In the genomic region with DNA sequence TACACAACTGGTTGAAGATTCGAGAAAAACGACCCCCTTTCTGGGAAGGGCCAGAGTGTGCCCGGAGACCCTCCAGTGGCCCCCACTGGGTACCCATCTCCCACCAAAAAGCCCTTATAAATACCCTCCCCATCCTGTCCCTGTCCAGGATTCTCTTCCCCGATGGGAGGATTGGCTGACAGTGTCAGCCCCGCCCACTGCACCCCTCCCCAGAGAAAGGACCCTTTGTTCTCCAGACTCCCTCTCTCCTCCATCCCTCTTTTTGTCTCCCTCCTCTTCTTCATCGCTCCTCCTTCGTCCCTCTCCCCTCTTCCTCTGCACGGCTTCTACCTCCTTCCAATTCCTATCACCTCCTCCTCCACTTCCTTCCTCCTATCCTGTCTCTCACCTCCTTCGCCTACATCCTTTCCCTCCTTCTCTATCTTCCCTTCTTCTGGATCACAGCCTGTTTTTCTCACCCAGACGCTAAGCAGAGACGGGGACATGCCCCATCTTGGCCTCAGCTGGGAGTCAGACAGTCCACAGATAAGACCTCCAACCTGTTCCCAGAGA, we compare ENCODE assay signal across 2 cellular contexts.
TF ChIP-seq lines count a peak whose summit lies in the region.

No MANE protein-coding gene starts in this region.

TF ChIP-seq in HEK293, 187 proteins besides CTCF, POLR2A, EP300 and RAD21:
- TF ChIP-seq EGR2 (tag by site-specific recombination; IDR thresholded peaks at IDR 0.05; ENCODE audit: low read depth) (peak; percentile 73; the same call in 1 of the 2 replicates), ZNF530 (tag by site-specific recombination; IDR thresholded peaks at IDR 0.05; ENCODE audit: low read depth) (no peak), ZNF223 (tag by site-specific recombination; IDR thresholded peaks at IDR 0.05) (no peak), KLF10 (tag by site-specific recombination; IDR thresholded peaks at IDR 0.05) (no peak), ZNF114 (tag by site-specific recombination; IDR thresholded peaks at IDR 0.05) (no peak), ZNF354C (tag by site-specific recombination; IDR thresholded peaks at IDR 0.05; ENCODE audit: borderline replicate concordance, low read depth) (no peak), KLF17 (tag by site-specific recombination; IDR thresholded peaks at IDR 0.05) (no peak), ZNF24 (tag by site-specific recombination; IDR thresholded peaks at IDR 0.05) (no peak), ZNF791 (tag by site-specific recombination; IDR thresholded peaks at IDR 0.05) (no peak), ZNF600 (tag by site-specific recombination; IDR thresholded peaks at IDR 0.05) (no peak), ZNF558 (tag by site-specific recombination; IDR thresholded peaks at IDR 0.05) (no peak), PRDM1 (tag by site-specific recombination; IDR thresholded peaks at IDR 0.05) (0 out of 2 replicates have a peak, but pooled peaks have one; percentile 24), TRIM28 (IDR thresholded peaks at IDR 0.05; ENCODE audit: borderline replicate concordance, low read length) (no peak), ZNF610 (tag by site-specific recombination; IDR thresholded peaks at IDR 0.05; ENCODE audit: borderline replicate concordance) (no peak), ZNF302 (tag by site-specific recombination; IDR thresholded peaks at IDR 0.05; ENCODE audit: low read depth) (no peak), ZNF473 (tag by site-specific recombination; IDR thresholded peaks at IDR 0.05) (no peak), SALL2 (tag by site-specific recombination; IDR thresholded peaks at IDR 0.05; ENCODE audit: borderline replicate concordance) (no peak), ZNF366 (tag by site-specific recombination; conservative IDR thresholded peaks at IDR 0.05) (peak; percentile 61), ZNF677 (tag by site-specific recombination; IDR thresholded peaks at IDR 0.05) (no peak), ZNF626 (tag by site-specific recombination; IDR thresholded peaks at IDR 0.05) (no peak), SCRT2 (tag by site-specific recombination; IDR thresholded peaks at IDR 0.05) (no peak), ZFP3 (tag by site-specific recombination; IDR thresholded peaks at IDR 0.05; ENCODE audit: low read depth) (no peak), ZNF174 (tag by site-specific recombination; IDR thresholded peaks at IDR 0.05) (no peak), GLIS1 (tag by site-specific recombination; IDR thresholded peaks at IDR 0.05) (no peak), ZNF335 (tag by site-specific recombination; conservative IDR thresholded peaks at IDR 0.05) (no peak), ZBTB20 (tag by site-specific recombination; IDR thresholded peaks at IDR 0.05) (no peak), ZNF324 (tag by site-specific recombination; IDR thresholded peaks at IDR 0.05) (no peak)
TF ChIP-seq in HEK293: peak in this region for 3.

TF ChIP-seq in K562, 482 proteins besides CTCF, POLR2A, EP300 and RAD21:
- TF ChIP-seq LARP7 (IDR thresholded peaks at IDR 0.05) (0 out of 2 replicates have a peak, but pooled peaks have one; percentile 36), PBX2 (CRISPR knock-in tag; IDR thresholded peaks at IDR 0.05; ENCODE audit: low read depth) (no peak), PBX2 (tag; conservative IDR thresholded peaks at IDR 0.05; ENCODE audit: low read depth) (no peak), SUPT5H (IDR thresholded peaks at IDR 0.05) (peak; percentile 28; the same call in 1 of the 2 replicates), POLR2B (IDR thresholded peaks at IDR 0.05; ENCODE audit: low read depth, partially characterized antibody) (peak; percentile 36)
- TF ChIP-seq, protein P1, sequence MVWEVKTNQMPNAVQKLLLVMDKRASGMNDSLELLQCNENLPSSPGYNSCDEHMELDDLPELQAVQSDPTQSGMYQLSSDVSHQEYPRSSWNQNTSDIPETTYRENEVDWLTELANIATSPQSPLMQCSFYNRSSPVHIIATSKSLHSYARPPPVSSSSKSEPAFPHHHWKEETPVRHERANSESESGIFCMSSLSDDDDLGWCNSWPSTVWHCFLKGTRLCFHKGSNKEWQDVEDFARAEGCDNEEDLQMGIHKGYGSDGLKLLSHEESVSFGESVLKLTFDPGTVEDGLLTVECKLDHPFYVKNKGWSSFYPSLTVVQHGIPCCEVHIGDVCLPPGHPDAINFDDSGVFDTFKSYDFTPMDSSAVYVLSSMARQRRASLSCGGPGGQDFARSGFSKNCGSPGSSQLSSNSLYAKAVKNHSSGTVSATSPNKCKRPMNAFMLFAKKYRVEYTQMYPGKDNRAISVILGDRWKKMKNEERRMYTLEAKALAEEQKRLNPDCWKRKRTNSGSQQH (CRISPR knock-in tag; IDR thresholded peaks at IDR 0.05): 0 out of 2 replicates have a peak, but pooled peaks have one; percentile 38
